In genomic region chr19:57362997-57363705, GRCh38 we compare ENCODE assay signal across 8 cellular contexts. TPM values are rescaled to one million over a fixed set of nuclear protein-coding genes. Genes with fewer than 3 reads are reported as not detected.
DNase-seq lines count a peak whose midpoint lies in the region; ATAC-seq, FAIRE-seq and TF ChIP-seq lines count a peak whose summit lies in the region.

Gene TRAPPC2B, plus strand, starts transcription at chr19:57363551. Its CDS starts 1,283 bp downstream, at chr19:57364834.
Gene ZNF547, plus strand, starts transcription at chr19:57363551. Its CDS starts 5,005 bp downstream, at chr19:57368556.

- POLR2A ChIA-PET in endothelial cell of umbilical vein (lab: Charles Lee) = interaction anchor here (1.4 kb wide), 1 partner anchor 12 kb away, joined by 3 read pairs; no protein-coding TSS in a partner anchor

- no peaks in the 10 kb centered on the region for H3K27me3 ChIP-seq in OCI-LY3 (ENCODE audit: low read depth, low read length)
- H3K27me3 ChIP-seq in endothelial cell of umbilical vein (ENCODE audit: control insufficient read depth in 2 of 2, insufficient read depth in 2 of 2, low read length in 2 of 2) = no peaks in the 10 kb centered on the region

- peak within 1 kb of the TSS; percentile 89 for H3K4me2 ChIP-seq in OCI-LY3 (ENCODE audit: low read length)
- peak within 1 kb of the TSS; percentile 75 for H3K4me2 ChIP-seq in endothelial cell of umbilical vein (ENCODE audit: insufficient read depth, low read length)

- TF ChIP-seq POLR2A in endothelial cell of umbilical vein (IDR thresholded peaks at IDR 0.05; ENCODE audit: low read depth, low read length) = peak; percentile 70

- H3K27me3 Mint-ChIP-seq in mesothelial cell of epicardium (ENCODE audit: low read depth) = no peaks in the 10 kb centered on the region

- H3K79me2 ChIP-seq in OCI-LY3 (ENCODE audit: low read length) (peaks cover 21% of the 10 kb centered on the region), endothelial cell of umbilical vein (ENCODE audit: control insufficient read depth, insufficient read depth, low read length) (peaks cover 3% of the 10 kb centered on the region)

- DNase-seq in DMS 273 (lab: John Stamatoyannopoulos, UW; ENCODE audit: unreplicated experiment) = peak; percentile 99
- peak; percentile 77 for DNase-seq in HuH-7 (ENCODE audit: low spot score)
- DNase-seq in activated T-cell treated with anti-CD3 and anti-CD28 coated beads for 24 hours (ENCODE audit: low read depth) = peak; percentile 98
- peak; percentile 100 for DNase-seq in endothelial cell of umbilical vein (ENCODE audit: low read depth, low spot score)
- DNase-seq in mesothelial cell of epicardium (ENCODE audit: low spot score in 2 of 2, unreplicated experiment in 2 of 2) = peak; percentile 90 to 96
- peak; percentile 97 to 98 for DNase-seq in stimulated activated CD8-positive, alpha-beta memory T cell treated with anti-CD3 and anti-CD28 coated beads, Interleukin-15, amount 100 ng/mL, for 4 hours (ENCODE audit: low read depth in 2 of 2)

- BruUV-seq in endothelial cell of umbilical vein (replicated peaks; lab: Mats Ljungman, UMichigan) = no TSS peak

- H3K36me3 Mint-ChIP-seq in mesothelial cell of epicardium = peaks cover 20% of the 10 kb centered on the region

- dilution Hi-C loops in endothelial cell of umbilical vein (cut with MboI; ENCODE audit: extremely low pct_ligation_motif_present, low sequenced_read_pairs) = no loop called here

- no peaks in the 10 kb centered on the region for H4K20me1 ChIP-seq in OCI-LY3 (ENCODE audit: insufficient read depth, low read length)
- H4K20me1 ChIP-seq in endothelial cell of umbilical vein (replicated peaks; ENCODE audit: control insufficient read depth, extremely low read depth, insufficient read depth, low read length) = no peaks in the 10 kb centered on the region

- H3K9me3 Mint-ChIP-seq in mesothelial cell of epicardium = no peaks in the 10 kb centered on the region

- no peak for TF ChIP-seq CTCF in OCI-LY3 (IDR thresholded peaks at IDR 0.05; ENCODE audit: low read depth, low read length)
- TF ChIP-seq CTCF in endothelial cell of umbilical vein (IDR thresholded peaks at IDR 0.05; ENCODE audit: extremely low read depth in 1 of 2, insufficient read depth in 1 of 2, low read depth in 1 of 2, low read length in 2 of 2) = no peak
- no peak for TF ChIP-seq CTCF in mesothelial cell of epicardium (IDR thresholded peaks at IDR 0.05; ENCODE audit: unreplicated experiment)

- H3K36me3 ChIP-seq in OCI-LY3 (replicated peaks; ENCODE audit: low read depth, low read length) = peaks cover 16% of the 10 kb centered on the region
- no peaks in the 10 kb centered on the region for H3K36me3 ChIP-seq in endothelial cell of umbilical vein (ENCODE audit: control insufficient read depth in 2 of 2, extremely low read depth in 1 of 2, insufficient read depth in 2 of 2, low read length in 2 of 2)

- peak; percentile 86 for ATAC-seq in GM21526 (IDR thresholded peaks at IDR 0.05; ENCODE audit: low FRiP score, unreplicated experiment)

- peak within 1 kb of the TSS; percentile 55 for H3K27ac ChIP-seq in OCI-LY3 (ENCODE audit: low read length)
- H3K27ac ChIP-seq in endothelial cell of umbilical vein (ENCODE audit: insufficient read depth, low read depth, low read length) = peak within 1 kb of the TSS; percentile 27

- peak within 1 kb of the TSS; percentile 84 for H2AFZ ChIP-seq in OCI-LY3 (ENCODE audit: low read depth, low read length)
- H2AFZ ChIP-seq in endothelial cell of umbilical vein (ENCODE audit: low read depth, low read length) = peak within 1 kb of the TSS; percentile 62

- H3K4me1 ChIP-seq in OCI-LY3 (ENCODE audit: low read length) = peaks cover 12% of the 10 kb centered on the region
- H3K4me1 ChIP-seq in endothelial cell of umbilical vein (ENCODE audit: control insufficient read depth, extremely low read depth, insufficient read depth, low read length) = peaks cover 8% of the 10 kb centered on the region

- H3K9me3 ChIP-seq in OCI-LY3 (ENCODE audit: insufficient read depth, low read length) (no peaks in the 10 kb centered on the region), endothelial cell of umbilical vein (replicated peaks; ENCODE audit: control insufficient read depth, insufficient read depth, low read length) (no peaks in the 10 kb centered on the region)

- peak within 1 kb of the TSS; percentile 99 for H3K27ac Mint-ChIP-seq in mesothelial cell of epicardium

- peak within 1 kb of the TSS; percentile 80 for H3K9ac ChIP-seq in OCI-LY3 (ENCODE audit: low read length)
- peak within 1 kb of the TSS; percentile 37 for H3K9ac ChIP-seq in endothelial cell of umbilical vein (replicated peaks; ENCODE audit: extremely low read depth, insufficient read depth, low read length)

- no peaks in the 10 kb centered on the region for H3K9me1 ChIP-seq in endothelial cell of umbilical vein (replicated peaks; ENCODE audit: control insufficient read depth, extremely low read depth, insufficient read depth, low read length)

- peaks cover 15% of the 10 kb centered on the region for H3K4me1 Mint-ChIP-seq in mesothelial cell of epicardium

- H3K4me3 Mint-ChIP-seq in mesothelial cell of epicardium = peak within 1 kb of the TSS; percentile 89

- CTCF ChIA-PET in endothelial cell of umbilical vein (lab: Charles Lee) = interaction anchor here (0.5 kb wide), 1 partner anchor 26 kb away, joined by 3 read pairs; the partner anchor contains the start of gene ZNF548

- peak; percentile 98 for FAIRE-seq in endothelial cell of umbilical vein (lab: Jason Lieb, UNC)

- H3K4me3 ChIP-seq in OCI-LY3 (ENCODE audit: low read length) (peak within 1 kb of the TSS; percentile 80), endothelial cell of umbilical vein (replicated peaks in 1 of 3; ENCODE audit: insufficient read depth in 1 of 3, low read depth in 1 of 3, low read length in 3 of 3) (peak within 1 kb of the TSS; percentile 47 to 92 (median 74))

- intact Hi-C loops in endothelial cell of umbilical vein (cut with micrococcal nuclease) = loop anchor here (1.0 kb wide), 5 partner anchors 12 to 83 kb away; partner anchors contain the start of genes ZNF17, ZNF304, ZNF460 and ZNF543

TF ChIP-seq in endothelial cell of umbilical vein, 7 proteins besides CTCF, POLR2A, EP300 and RAD21:
- no peak for TF ChIP-seq GATA2 (IDR thresholded peaks at IDR 0.05; ENCODE audit: insufficient read depth, insufficient read length, low read depth, low read length)
- peak; percentile 74 for TF ChIP-seq POLR2AphosphoS5 (IDR thresholded peaks at IDR 0.05; ENCODE audit: insufficient read depth, low read depth, low read length)
- peak; percentile 95 for TF ChIP-seq JUN (IDR thresholded peaks at IDR 0.05; ENCODE audit: borderline replicate concordance, insufficient read depth, insufficient read length, low read depth)
- TF ChIP-seq, protein P1, sequence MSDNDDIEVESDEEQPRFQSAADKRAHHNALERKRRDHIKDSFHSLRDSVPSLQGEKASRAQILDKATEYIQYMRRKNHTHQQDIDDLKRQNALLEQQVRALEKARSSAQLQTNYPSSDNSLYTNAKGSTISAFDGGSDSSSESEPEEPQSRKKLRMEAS (IDR thresholded peaks at IDR 0.05; ENCODE audit: insufficient read depth, insufficient read length) = peak; percentile 80
- TF ChIP-seq EZH2 (IDR thresholded peaks at IDR 0.05; ENCODE audit: borderline replicate concordance, low read depth, low read length, severe bottlenecking) = no peak
- TF ChIP-seq MYC (IDR thresholded peaks at IDR 0.05; ENCODE audit: low read depth, low read length) = no peak
- no peak for TF ChIP-seq FOS (IDR thresholded peaks at IDR 0.05; ENCODE audit: borderline replicate concordance, insufficient read depth, low read length)

RNA-seq across cellular contexts. Expression of gene TRAPPC2B, which starts in this region (rescaled TPM):
- total RNA-seq in endothelial cell of umbilical vein = 6.3 and 7.5 TPM in 2 replicates
- 21.1 and 24.3 TPM in 2 replicates for polyA plus RNA-seq in endothelial cell of umbilical vein
- polyA plus RNA-seq in endothelial cell of umbilical vein (2011; cell fraction: cytosol; rRNA removed) = 16.5 and 16.6 TPM in 2 replicates
- polyA plus RNA-seq in endothelial cell of umbilical vein (2011; cell fraction: nucleus; rRNA removed) = 5.2 and 7.9 TPM in 2 replicates
- 11.7 and 13.5 TPM in 2 replicates for polyA plus RNA-seq in endothelial cell of umbilical vein (2012)
- 5.8 and 6.7 TPM in 2 replicates for polyA minus RNA-seq in endothelial cell of umbilical vein
- polyA minus RNA-seq in endothelial cell of umbilical vein (2011; cell fraction: cytosol; rRNA and poly(A)+ RNA removed) = 4.4 TPM
- 2.9 and 3.8 TPM in 2 replicates for polyA minus RNA-seq in endothelial cell of umbilical vein (2011; cell fraction: nucleus; rRNA and poly(A)+ RNA removed)
- 10.3 to 12.4 TPM (median 12.2 TPM) in 3 replicates for total RNA-seq in mesothelial cell of epicardium

RNA-seq across cellular contexts. Expression of gene ZNF547, which starts in this region (rescaled TPM):
- total RNA-seq in endothelial cell of umbilical vein (2.7 and 3.2 TPM in 2 replicates), mesothelial cell of epicardium (3.9 to 6.8 TPM (median 4.7 TPM) in 3 replicates)
- 1.9 and 3.1 TPM in 2 replicates for polyA plus RNA-seq in endothelial cell of umbilical vein
- polyA plus RNA-seq in endothelial cell of umbilical vein (2011; cell fraction: cytosol; rRNA removed) = 0.79 and 0.88 TPM in 2 replicates
- polyA plus RNA-seq in endothelial cell of umbilical vein (2011; cell fraction: nucleus; rRNA removed) = 2.0 and 3.4 TPM in 2 replicates
- polyA plus RNA-seq in endothelial cell of umbilical vein (2012) = 1.4 and 1.7 TPM in 2 replicates
- 4.5 and 6.3 TPM in 2 replicates for polyA minus RNA-seq in endothelial cell of umbilical vein
- 1.8 TPM for polyA minus RNA-seq in endothelial cell of umbilical vein (2011; cell fraction: cytosol; rRNA and poly(A)+ RNA removed)
- 1.7 and 2.0 TPM in 2 replicates for polyA minus RNA-seq in endothelial cell of umbilical vein (2011; cell fraction: nucleus; rRNA and poly(A)+ RNA removed)

Comparison
In these comparisons a context has a peak if more than half of its experiments do, and no peak if none do; other contexts are left out.
1. Peak in every context shown above with its lines: DNase-seq, ATAC-seq, H3K4me3 ChIP-seq and H3K27ac ChIP-seq.